Comparison of ENCODE assay signal across 14 cellular contexts in genomic region chr7:44976040-44976745, GRCh38. TPM values are rescaled to one million over a fixed set of nuclear protein-coding genes. Genes with fewer than 3 reads are reported as not detected.
DNase-seq lines count a peak whose midpoint lies in the region; ATAC-seq and TF ChIP-seq lines count a peak whose summit lies in the region.
"Had no signal": no experiment of that assay in that cellular context is flagged by ENCODE, and none has a peak within 500 bp of the region (broad histone marks: within the 10 kb centered on the region; RNA-seq: fewer than 3 reads in every experiment).

No MANE protein-coding gene starts in this region.

- no peak for TF ChIP-seq CTCF in breast epithelium (IDR thresholded peaks at IDR 0.05)
- TF ChIP-seq CTCF in endothelial cell (IDR thresholded peaks at IDR 0.05; ENCODE audit: unreplicated experiment) = no peak

- no peaks in the 10 kb centered on the region for H3K27me3 Mint-ChIP-seq in activated T-cell treated with anti-CD3 and anti-CD28 coated beads, Interleukin-2, amount 50 U/mL, for 24 hours
- no peaks in the 10 kb centered on the region for H3K27me3 Mint-ChIP-seq in activated naive CD8-positive, alpha-beta T cell treated with anti-CD3 and anti-CD28 coated beads, Interleukin-2, amount 50 U/mL, for 24 hours
- peaks cover 5% of the 10 kb centered on the region for H3K27me3 Mint-ChIP-seq in endothelial cell (ENCODE audit: unreplicated experiment)

- H3K4me1 ChIP-seq in breast epithelium = no peaks in the 10 kb centered on the region

- peak overlapping the region; percentile 100 for H3K27ac Mint-ChIP-seq in activated T-cell treated with anti-CD3 and anti-CD28 coated beads, Interleukin-2, amount 50 U/mL, for 24 hours
- peak overlapping the region; percentile 85 for H3K27ac Mint-ChIP-seq in activated naive CD8-positive, alpha-beta T cell treated with anti-CD3 and anti-CD28 coated beads, Interleukin-2, amount 50 U/mL, for 24 hours
- H3K27ac Mint-ChIP-seq in stimulated activated effector memory CD8-positive, alpha-beta T cell treated with anti-CD3 and anti-CD28 coated beads, Interleukin-12 subunit alpha, Interleukin-12 subunit beta, amount 100 ng/mL, for 72 hours = peak overlapping the region; percentile 99
- H3K27ac Mint-ChIP-seq in endothelial cell (ENCODE audit: unreplicated experiment) = no peak overlapping the region

- H3K9me3 Mint-ChIP-seq in activated T-cell treated with anti-CD3 and anti-CD28 coated beads, Interleukin-2, amount 50 U/mL, for 24 hours = no peaks in the 10 kb centered on the region
- H3K9me3 Mint-ChIP-seq in activated naive CD8-positive, alpha-beta T cell treated with anti-CD3 and anti-CD28 coated beads, Interleukin-2, amount 50 U/mL, for 24 hours = no peaks in the 10 kb centered on the region
- H3K9me3 Mint-ChIP-seq in stimulated activated effector memory CD8-positive, alpha-beta T cell treated with anti-CD3 and anti-CD28 coated beads, Interleukin-12 subunit alpha, Interleukin-12 subunit beta, amount 100 ng/mL, for 72 hours = no peaks in the 10 kb centered on the region
- no peaks in the 10 kb centered on the region for H3K9me3 Mint-ChIP-seq in endothelial cell (ENCODE audit: unreplicated experiment)

- no peak for ATAC-seq in activated naive CD8-positive, alpha-beta T cell treated with anti-CD3 and anti-CD28 coated beads, Interleukin-2, amount 50 U/mL, for 24 hours
- no peak for ATAC-seq in stimulated activated effector memory CD8-positive, alpha-beta T cell treated with anti-CD3 and anti-CD28 coated beads, Interleukin-12 subunit alpha, Interleukin-12 subunit beta, amount 100 ng/mL, for 72 hours

- DNase-seq in activated T-cell treated with anti-CD3 and anti-CD28 coated beads, Interleukin-2, amount 50 U/mL, for 24 hours = no peak
- DNase-seq in activated T-cell treated with anti-CD3 and anti-CD28 coated beads for 4 hours (no peak), ACHN (no peak), breast epithelium (ENCODE audit: low spot score in 2 of 2) (no peak), endothelial cell (ENCODE audit: low spot score) (no peak)
- DNase-seq in Jurkat, Clone E6-1 (ENCODE audit: low read depth, low spot score) = no peak
- no peak for DNase-seq in activated naive CD8-positive, alpha-beta T cell treated with anti-CD3 and anti-CD28 coated beads, Interleukin-2, amount 50 U/mL, for 24 hours
- DNase-seq in stimulated activated effector memory CD8-positive, alpha-beta T cell treated with anti-CD3 and anti-CD28 coated beads, Interleukin-12 subunit alpha, Interleukin-12 subunit beta, amount 100 ng/mL, for 72 hours (ENCODE audit: low spot score in 2 of 2) = no peak
- DNase-seq: activated effector memory CD4-positive, alpha-beta T cell treated with anti-CD3 and anti-CD28 coated beads, Interleukin-2, amount 50 U/mL, for 16 hours; midbrain; NCI-H187 treated with DMSO at 0.1 percent for 48 hours; NCI-H510A treated with DMSO at 0.1 percent for 48 hours; small intestine had no signal

- no peaks in the 10 kb centered on the region for H3K9me3 ChIP-seq in breast epithelium

- in situ Hi-C loops in ACHN (cut with HindIII; ENCODE audit: low pct_ligation_motif_present, low pct_unique_long_range_greater_than_20kb, low sequenced_read_pairs) = no loop called here

- peaks cover 97% of the 10 kb centered on the region for H3K36me3 Mint-ChIP-seq in activated T-cell treated with anti-CD3 and anti-CD28 coated beads, Interleukin-2, amount 50 U/mL, for 24 hours (ENCODE audit: low read depth)
- peaks cover 64% of the 10 kb centered on the region for H3K36me3 Mint-ChIP-seq in activated naive CD8-positive, alpha-beta T cell treated with anti-CD3 and anti-CD28 coated beads, Interleukin-2, amount 50 U/mL, for 24 hours (ENCODE audit: low read depth)
- peaks cover 96% of the 10 kb centered on the region for H3K36me3 Mint-ChIP-seq in stimulated activated effector memory CD8-positive, alpha-beta T cell treated with anti-CD3 and anti-CD28 coated beads, Interleukin-12 subunit alpha, Interleukin-12 subunit beta, amount 100 ng/mL, for 72 hours
- peaks cover 5% of the 10 kb centered on the region for H3K36me3 Mint-ChIP-seq in endothelial cell (ENCODE audit: low read depth, unreplicated experiment)

- peaks cover 74% of the 10 kb centered on the region for H3K4me1 Mint-ChIP-seq in activated T-cell treated with anti-CD3 and anti-CD28 coated beads, Interleukin-2, amount 50 U/mL, for 24 hours (ENCODE audit: low read depth)
- peaks cover 64% of the 10 kb centered on the region for H3K4me1 Mint-ChIP-seq in activated naive CD8-positive, alpha-beta T cell treated with anti-CD3 and anti-CD28 coated beads, Interleukin-2, amount 50 U/mL, for 24 hours
- H3K4me1 Mint-ChIP-seq in stimulated activated effector memory CD8-positive, alpha-beta T cell treated with anti-CD3 and anti-CD28 coated beads, Interleukin-12 subunit alpha, Interleukin-12 subunit beta, amount 100 ng/mL, for 72 hours = peaks cover 72% of the 10 kb centered on the region
- H3K4me1 Mint-ChIP-seq in endothelial cell (ENCODE audit: unreplicated experiment) = peaks cover 6% of the 10 kb centered on the region

- no peak for TF ChIP-seq POLR2A in breast epithelium (IDR thresholded peaks at IDR 0.05)

- no peaks in the 10 kb centered on the region for H3K36me3 ChIP-seq in breast epithelium

- peak overlapping the region; percentile 99; the same call in 1 of the 2 replicates for H3K4me3 ChIP-seq in Jurkat, Clone E6-1 (ENCODE audit: low read length)
- no peak overlapping the region for H3K4me3 ChIP-seq in breast epithelium

- intact Hi-C loops in breast epithelium (cut with DNase I; ENCODE audit: low total_unique reads) = no loop called here

- no peaks in the 10 kb centered on the region for H3K27me3 ChIP-seq in breast epithelium

- H3K27ac ChIP-seq in breast epithelium = no peak overlapping the region

- H3K4me3 Mint-ChIP-seq in activated T-cell treated with anti-CD3 and anti-CD28 coated beads, Interleukin-2, amount 50 U/mL, for 24 hours = peak overlapping the region; percentile 93
- H3K4me3 Mint-ChIP-seq in activated naive CD8-positive, alpha-beta T cell treated with anti-CD3 and anti-CD28 coated beads, Interleukin-2, amount 50 U/mL, for 24 hours = peak overlapping the region; percentile 100
- H3K4me3 Mint-ChIP-seq in stimulated activated effector memory CD8-positive, alpha-beta T cell treated with anti-CD3 and anti-CD28 coated beads, Interleukin-12 subunit alpha, Interleukin-12 subunit beta, amount 100 ng/mL, for 72 hours = peak overlapping the region; percentile 99
- no peak overlapping the region for H3K4me3 Mint-ChIP-seq in endothelial cell (ENCODE audit: unreplicated experiment)

RNA-seq across cellular contexts. Expression of gene MYO1G, which starts 2.6 kb away (rescaled TPM):
- 172 TPM for polyA plus RNA-seq in Jurkat, Clone E6-1 (2012; ENCODE audit: insufficient read depth, insufficient read length)
- total RNA-seq in breast epithelium (1 to 10 TPM; 2.0 to 2.9 (median 2.2) TPM), endothelial cell (ENCODE audit: unreplicated experiment) (0.13 TPM)
- total RNA-seq: LHCN-M2 had no signal

RNA-seq across cellular contexts. Expression of gene CCM2, which starts 23.8 kb away (rescaled TPM):
- 101 TPM for polyA plus RNA-seq in Jurkat, Clone E6-1 (2012; ENCODE audit: insufficient read depth, insufficient read length)
- total RNA-seq in breast epithelium = 10 to 100 TPM; 32.3 to 45.3 (median 35.4) TPM
- 59.8 TPM for total RNA-seq in endothelial cell (ENCODE audit: unreplicated experiment)
